12 cellular contexts compared by ENCODE assay signal in genomic region chr6:139308936-139309603, GRCh38. TPM values are rescaled to one million over a fixed set of nuclear protein-coding genes. Genes with fewer than 3 reads are reported as not detected.
DNase-seq lines count a peak whose midpoint lies in the region; ATAC-seq and TF ChIP-seq lines count a peak whose summit lies in the region.
"Had no signal": no experiment of that assay in that cellular context is flagged by ENCODE, and none has a peak within 500 bp of the region (broad histone marks: within the 10 kb centered on the region; RNA-seq: fewer than 3 reads in every experiment).

No MANE protein-coding gene starts in this region.

- H3K4me3 Mint-ChIP-seq in CD14-positive monocyte (no peak overlapping the region), osteocyte (ENCODE audit: unreplicated experiment) (no peak overlapping the region)
- H3K4me3 Mint-ChIP-seq: activated T-cell treated with anti-CD3 and anti-CD28 coated beads, Interleukin-2, amount 50 U/mL, for 4 hours had no signal

- TF ChIP-seq CTCF in CD14-positive monocyte (IDR thresholded peaks at IDR 0.05): no peak
- peak; percentile 20 for TF ChIP-seq CTCF in choroid plexus epithelial cell (conservative IDR thresholded peaks at IDR 0.05; ENCODE audit: low read depth, low read length)
- TF ChIP-seq CTCF in mucosa of descending colon (IDR thresholded peaks at IDR 0.05): no peak
- no peak for TF ChIP-seq CTCF in osteocyte (IDR thresholded peaks at IDR 0.05)
- no peak for TF ChIP-seq CTCF in ascending aorta (IDR thresholded peaks at IDR 0.05)

- H3K9me3 ChIP-seq in mucosa of descending colon (no peaks in the 10 kb centered on the region), ascending aorta (no peaks in the 10 kb centered on the region)

- H3K27me3 Mint-ChIP-seq in CD14-positive monocyte (ENCODE audit: low read depth in 3 of 3) (peaks cover 0 to 3% (median 0%) of the 10 kb centered on the region in 3 donors), osteocyte (ENCODE audit: unreplicated experiment) (peaks cover 8% of the 10 kb centered on the region)

- peak overlapping the region; percentile 80 to 95 (median 94) for H3K27ac Mint-ChIP-seq in CD14-positive monocyte
- no peak overlapping the region for H3K27ac Mint-ChIP-seq in osteocyte (ENCODE audit: unreplicated experiment)

- H3K9me3 Mint-ChIP-seq in CD14-positive monocyte (peaks cover 0 to 4% (median 0%) of the 10 kb centered on the region in 7 donors), osteocyte (ENCODE audit: unreplicated experiment) (no peaks in the 10 kb centered on the region)
- H3K9me3 Mint-ChIP-seq: activated T-cell treated with anti-CD3 and anti-CD28 coated beads, Interleukin-2, amount 50 U/mL, for 4 hours had no signal

- H3K4me1 Mint-ChIP-seq in CD14-positive monocyte (peaks cover 26% of the 10 kb centered on the region), osteocyte (ENCODE audit: unreplicated experiment) (peaks cover 7% of the 10 kb centered on the region)

- H3K4me3 ChIP-seq in choroid plexus epithelial cell (ENCODE audit: low read depth, low read length) (no peak overlapping the region), mucosa of descending colon (no peak overlapping the region), ascending aorta (no peak overlapping the region)
- H3K4me3 ChIP-seq: SK-N-MC had no signal

- H3K36me3 Mint-ChIP-seq in CD14-positive monocyte (peaks cover 0 to 3% of the 10 kb centered on the region in 2 donors), osteocyte (ENCODE audit: unreplicated experiment) (no peaks in the 10 kb centered on the region)

- ATAC-seq in HG02870 (IDR thresholded peaks at IDR 0.05; ENCODE audit: unreplicated experiment) (peak; percentile 7), mucosa of descending colon (peak; percentile 94), HG03280 (IDR thresholded peaks at IDR 0.05; ENCODE audit: unreplicated experiment) (no peak)

- peaks cover 12% of the 10 kb centered on the region for H3K4me1 ChIP-seq in mucosa of descending colon (ENCODE audit: low read depth)
- H3K4me1 ChIP-seq in ascending aorta: no peaks in the 10 kb centered on the region

- H3K27ac ChIP-seq in ascending aorta: peak overlapping the region in 1 of 2 donors; percentile 27
- H3K27ac ChIP-seq: SK-N-MC had no signal

- DNase-seq in CD14-positive monocyte (ENCODE audit: low spot score) (no peak), choroid plexus epithelial cell (ENCODE audit: low read depth) (peak; percentile 88), mucosa of descending colon (peak in 1 of 3 donors; percentile 40), iPS-NIHi7 (ENCODE audit: extremely low spot score) (no peak), osteocyte (ENCODE audit: extremely low spot score, unreplicated experiment) (no peak), ascending aorta (ENCODE audit: low spot score in 2 of 2) (no peak)
- DNase-seq: activated T-cell treated with anti-CD3 and anti-CD28 coated beads, Interleukin-2, amount 50 U/mL, for 4 hours; mesendoderm; NCI-H510A treated with DMSO at 0.1 percent for 48 hours had no signal

- H3K36me3 ChIP-seq in mucosa of descending colon (ENCODE audit: low read depth) (no peaks in the 10 kb centered on the region), ascending aorta (no peaks in the 10 kb centered on the region)

- intact Hi-C loops in CD14-positive monocyte (cut with micrococcal nuclease): no loop called here
- intact Hi-C loops in mucosa of descending colon (cut with DNase I, micrococcal nuclease): no loop called here
- intact Hi-C loops in ascending aorta (cut with DNase I): no loop called here

- no peaks in the 10 kb centered on the region for H3K27me3 ChIP-seq in ascending aorta

RNA-seq across cellular contexts. Expression of gene TXLNB, which starts 17.3 kb away (rescaled TPM):
- polyA plus RNA-seq in CD14-positive monocyte: under 1 TPM; 0.04 to 0.14 TPM
- total RNA-seq in mucosa of descending colon (under 1 TPM; 0.29 to 0.89 (median 0.36) TPM), osteocyte (0.08 TPM in 1 of 2 replicates, not detected in the other), ascending aorta (not detected)
